Comparison of ENCODE assay signal across 14 cellular contexts in genomic region chr13:114035186-114035582, GRCh38.
A peak's percentile ranks its signal among the peaks of the same experiment; 100 is the strongest.
DNase-seq lines count a peak whose midpoint lies in the region; ATAC-seq and TF ChIP-seq lines count a peak whose summit lies in the region.
"Had no signal": no experiment of that assay in that cellular context is flagged by ENCODE, and none has a peak within 500 bp of the region (broad histone marks: within the 10 kb centered on the region; RNA-seq: fewer than 3 reads in every experiment).

No MANE protein-coding gene starts in this region.

- H3K27ac ChIP-seq in WERI-Rb-1 (peak overlapping the region; percentile 69), layer of hippocampus (ENCODE audit: low read depth, low read length) (peak overlapping the region; percentile 87)
- H3K27ac ChIP-seq: BLaER1 had no signal

- peak overlapping the region; percentile 67; the same call in 1 of the 2 replicates for H3K4me3 Mint-ChIP-seq in HFFc6
- no peak overlapping the region for H3K4me3 Mint-ChIP-seq in stimulated activated effector memory CD8-positive, alpha-beta T cell treated with anti-CD3 and anti-CD28 coated beads, Interleukin-12 subunit alpha, Interleukin-12 subunit beta, amount 100 ng/mL, for 72 hours
- H3K4me3 Mint-ChIP-seq: T-cell had no signal

- no peak for ATAC-seq in stimulated activated effector memory CD8-positive, alpha-beta T cell treated with anti-CD3 and anti-CD28 coated beads, Interleukin-12 subunit alpha, Interleukin-12 subunit beta, amount 100 ng/mL, for 72 hours
- ATAC-seq in HG03460 (IDR thresholded peaks at IDR 0.05; ENCODE audit: unreplicated experiment): no peak
- ATAC-seq: T-cell had no signal

- DNase-seq in HFFc6 (no peak), WERI-Rb-1 (no peak), dedifferentiated amniotic fluid mesenchymal stem cell (ENCODE audit: extremely low spot score) (no peak), COLO668 (lab: John Stamatoyannopoulos, UW; ENCODE audit: unreplicated experiment) (no peak)
- no peak for DNase-seq in stimulated activated effector memory CD8-positive, alpha-beta T cell treated with anti-CD3 and anti-CD28 coated beads, Interleukin-12 subunit alpha, Interleukin-12 subunit beta, amount 100 ng/mL, for 72 hours (ENCODE audit: low spot score in 2 of 2)
- DNase-seq: DMS53; NCI-H2081; NCI-H774; stimulated activated CD8-positive, alpha-beta memory T cell treated with anti-CD3 and anti-CD28 coated beads, Interleukin-4, amount 100 ng/mL, for 48 hours; T-cell had no signal

- peaks cover 61% of the 10 kb centered on the region for H3K4me1 Mint-ChIP-seq in HFFc6 (ENCODE audit: low read depth)
- H3K4me1 Mint-ChIP-seq in stimulated activated effector memory CD8-positive, alpha-beta T cell treated with anti-CD3 and anti-CD28 coated beads, Interleukin-12 subunit alpha, Interleukin-12 subunit beta, amount 100 ng/mL, for 72 hours: peaks cover 49% of the 10 kb centered on the region

- H3K9me3 Mint-ChIP-seq in HFFc6: no peaks in the 10 kb centered on the region
- no peaks in the 10 kb centered on the region for H3K9me3 Mint-ChIP-seq in stimulated activated effector memory CD8-positive, alpha-beta T cell treated with anti-CD3 and anti-CD28 coated beads, Interleukin-12 subunit alpha, Interleukin-12 subunit beta, amount 100 ng/mL, for 72 hours
- H3K9me3 Mint-ChIP-seq: T-cell had no signal

- TF ChIP-seq CTCF in HFFc6 (IDR thresholded peaks at IDR 0.05) (no peak), WERI-Rb-1 (IDR thresholded peaks at IDR 0.05; ENCODE audit: low read depth, low read length) (no peak)

- peaks cover 7% of the 10 kb centered on the region for H3K27me3 Mint-ChIP-seq in HFFc6 (ENCODE audit: insufficient read depth)
- H3K27me3 Mint-ChIP-seq: T-cell had no signal

- H3K27ac Mint-ChIP-seq in HFFc6: peak overlapping the region; percentile 56; the same call in 1 of the 2 replicates
- peak overlapping the region; percentile 78 for H3K27ac Mint-ChIP-seq in stimulated activated effector memory CD8-positive, alpha-beta T cell treated with anti-CD3 and anti-CD28 coated beads, Interleukin-12 subunit alpha, Interleukin-12 subunit beta, amount 100 ng/mL, for 72 hours
- H3K27ac Mint-ChIP-seq: T-cell had no signal

- H3K27me3 ChIP-seq in WERI-Rb-1 (ENCODE audit: insufficient read depth, low read depth, severe bottlenecking) (no peaks in the 10 kb centered on the region), layer of hippocampus (ENCODE audit: control insufficient read depth, insufficient read depth, low read length) (no peaks in the 10 kb centered on the region)
- H3K27me3 ChIP-seq: adrenal gland, BLaER1 had no signal

- H3K36me3 Mint-ChIP-seq in HFFc6 (ENCODE audit: low read depth): peaks cover 43% of the 10 kb centered on the region
- peaks cover 53% of the 10 kb centered on the region for H3K36me3 Mint-ChIP-seq in stimulated activated effector memory CD8-positive, alpha-beta T cell treated with anti-CD3 and anti-CD28 coated beads, Interleukin-12 subunit alpha, Interleukin-12 subunit beta, amount 100 ng/mL, for 72 hours

- no peaks in the 10 kb centered on the region for H3K36me3 ChIP-seq in WERI-Rb-1
- H3K36me3 ChIP-seq: adrenal gland had no signal

- no peaks in the 10 kb centered on the region for H3K9me3 ChIP-seq in WERI-Rb-1 (ENCODE audit: severe bottlenecking)
- H3K9me3 ChIP-seq: adrenal gland had no signal

- H3K4me3 ChIP-seq in WERI-Rb-1 (ENCODE audit: low read depth, low read length): no peak overlapping the region
- H3K4me3 ChIP-seq: adrenal gland, BLaER1 had no signal
